ENCODE assay signal across 8 cellular contexts in genomic region chr10:127694580-127695193, GRCh38. TPM values are rescaled to one million over a fixed set of nuclear protein-coding genes. Genes with fewer than 3 reads are reported as not detected.
DNase-seq lines count a peak whose midpoint lies in the region; ATAC-seq and TF ChIP-seq lines count a peak whose summit lies in the region.

No MANE protein-coding gene starts in this region.

- no peak overlapping the region for H3K27ac ChIP-seq in heart right ventricle

- no peaks in the 10 kb centered on the region for H3K9me3 ChIP-seq in heart right ventricle

- no peaks in the 10 kb centered on the region for H3K4me1 ChIP-seq in heart right ventricle

- intact Hi-C loops in heart right ventricle (cut with DNase I): loop anchor here in 1 of 10 donors (10.0 kb wide), 1 partner anchor 130 kb away; no protein-coding TSS in a partner anchor
- intact Hi-C loops in left cardiac atrium (cut with DNase I): no loop called here

- H3K27me3 ChIP-seq in heart right ventricle: peaks cover 0 to 34% (median 9%) of the 10 kb centered on the region in 7 donors

- no peaks in the 10 kb centered on the region for H3K36me3 ChIP-seq in heart right ventricle

- WGBS in heart right ventricle, 2 donors: 32 to 38% methylated on average over 8 of the region's 8 CpGs

- DNase-seq in heart right ventricle (no peak), left cardiac atrium (no peak), SHP77 treated with DMSO at 0.1 percent for 48 hours (lab: John Stamatoyannopoulos, UW) (peak; percentile 3), glomerular visceral epithelial cell (ENCODE audit: extremely low spot score) (peak; percentile 35), activated gamma-delta T cell (lab: John Stamatoyannopoulos, UW) (no peak), NCI-H2171 (lab: John Stamatoyannopoulos, UW) (no peak)

- ATAC-seq in heart right ventricle (no peak), left cardiac atrium (no peak), HG03342 (IDR thresholded peaks at IDR 0.05; ENCODE audit: unreplicated experiment) (peak; percentile 79), GM18517 (IDR thresholded peaks at IDR 0.05; ENCODE audit: unreplicated experiment) (no peak)

- peak in 6 of 9 donors; percentile 3 to 42 (median 22) for TF ChIP-seq CTCF in heart right ventricle (IDR thresholded peaks at IDR 0.05)

- no peak overlapping the region for H3K4me3 ChIP-seq in heart right ventricle

RNA-seq across cellular contexts. Expression of gene FOXI2, which starts 42.3 kb away (rescaled TPM):
- total RNA-seq in heart right ventricle (under 1 TPM in 8 of 10 donors, not detected in 2; 0.07 to 0.81 (median 0.31) TPM), left cardiac atrium (under 1 TPM in 1 of 2 donors, not detected in 1; 0.29 TPM)
- under 1 TPM in 1 of 2 donors, not detected in 1; 0.19 TPM for polyA plus RNA-seq in heart right ventricle

Comparison
In these comparisons a context has a peak if more than half of its experiments do, and no peak if none do; other contexts are left out.
1. DNase-seq: peak in SHP77 treated with DMSO at 0.1 percent for 48 hours (single experiment) and glomerular visceral epithelial cell (single experiment); none in heart right ventricle (0 of 2), left cardiac atrium (single experiment), activated gamma-delta T cell (single experiment) and NCI-H2171 (single experiment).